Comparison of ENCODE assay signal across 8 cellular contexts in genomic region chr17:15966183-15966878, GRCh38. TPM values are rescaled to one million over a fixed set of nuclear protein-coding genes. Genes with fewer than 3 reads are reported as not detected.
DNase-seq lines count a peak whose midpoint lies in the region; ATAC-seq and TF ChIP-seq lines count a peak whose summit lies in the region.

No MANE protein-coding gene starts in this region.

- H3K27ac ChIP-seq in RWPE2 (ENCODE audit: poor library complexity, severe bottlenecking) (peak overlapping the region; percentile 89), heart right ventricle (peak overlapping the region in 8 of 10 donors; percentile 16 to 71 (median 47)), rectal smooth muscle tissue (ENCODE audit: low read depth, low read length) (no peak overlapping the region)

- no peak overlapping the region for H3K9ac ChIP-seq in rectal smooth muscle tissue (ENCODE audit: low read length)

- H3K27me3 ChIP-seq in RWPE2 (ENCODE audit: insufficient read depth, poor library complexity, severe bottlenecking) (no peaks in the 10 kb centered on the region), heart right ventricle (no peaks in the 10 kb centered on the region), rectal smooth muscle tissue (ENCODE audit: control insufficient read depth, insufficient read depth, low read length) (no peaks in the 10 kb centered on the region)

- DNase-seq in HuH-7 (ENCODE audit: low spot score) = peak; percentile 60
- no peak for DNase-seq in RWPE2 (ENCODE audit: low spot score)
- DNase-seq in heart right ventricle = no peak

- no peaks in the 10 kb centered on the region for H3K9me3 ChIP-seq in RWPE2 (ENCODE audit: severe bottlenecking)
- H3K9me3 ChIP-seq in heart right ventricle = no peaks in the 10 kb centered on the region

- 63 to 66% methylated on average over 13 of the region's 13 CpGs for WGBS in heart right ventricle, 2 donors

- ATAC-seq in RWPE2 (ENCODE audit: low read depth) = peak; percentile 40; the same call in 2 of the 3 replicates
- ATAC-seq in heart right ventricle = peak in 6 of 8 donors; percentile 13 to 45 (median 44)
- ATAC-seq in GM21360 (IDR thresholded peaks at IDR 0.05; ENCODE audit: unreplicated experiment) = no peak
- ATAC-seq in HG03460 (IDR thresholded peaks at IDR 0.05; ENCODE audit: unreplicated experiment) = no peak
- no peak for ATAC-seq in HG03439 (IDR thresholded peaks at IDR 0.05; ENCODE audit: unreplicated experiment)
- ATAC-seq in HG02588 (IDR thresholded peaks at IDR 0.05; ENCODE audit: unreplicated experiment) = no peak

- intact Hi-C loops in heart right ventricle (cut with DNase I) = no loop called here

- no peak overlapping the region for H3K4me3 ChIP-seq in RWPE2 (ENCODE audit: severe bottlenecking)
- H3K4me3 ChIP-seq in heart right ventricle = peak overlapping the region in 1 of 10 donors; percentile 18
- peak overlapping the region; percentile 3 for H3K4me3 ChIP-seq in rectal smooth muscle tissue (ENCODE audit: low read length)

- peaks cover 45% of the 10 kb centered on the region for H3K4me1 ChIP-seq in RWPE2 (ENCODE audit: insufficient read depth, poor library complexity, severe bottlenecking)
- peaks cover 0 to 27% (median 12%) of the 10 kb centered on the region in 9 donors for H3K4me1 ChIP-seq in heart right ventricle
- no peaks in the 10 kb centered on the region for H3K4me1 ChIP-seq in rectal smooth muscle tissue (ENCODE audit: control insufficient read depth, insufficient read depth, low read length)

- H3K36me3 ChIP-seq in RWPE2 (ENCODE audit: low read depth) (peaks cover 12% of the 10 kb centered on the region), heart right ventricle (no peaks in the 10 kb centered on the region), rectal smooth muscle tissue (ENCODE audit: control insufficient read depth, insufficient read depth, low read length) (no peaks in the 10 kb centered on the region)

- TF ChIP-seq CTCF in RWPE2 (IDR thresholded peaks at IDR 0.05; ENCODE audit: poor library complexity, severe bottlenecking) (no peak), heart right ventricle (IDR thresholded peaks at IDR 0.05) (no peak)

RNA-seq across cellular contexts. Expression of gene ADORA2B, which starts 21.4 kb away (rescaled TPM):
- 1 to 10 TPM in 2 of 10 donors, under 1 TPM in 8; 0.18 to 2.0 (median 0.64) TPM for total RNA-seq in heart right ventricle
- polyA plus RNA-seq in heart right ventricle = under 1 TPM; 0.59 to 0.67 TPM

RNA-seq across cellular contexts. Expression of gene ZSWIM7, which starts 33.2 kb away (rescaled TPM):
- total RNA-seq in heart right ventricle = 10 to 100 TPM; 28.5 to 41.8 (median 34.1) TPM
- polyA plus RNA-seq in heart right ventricle = 10 to 100 TPM; 33.3 to 50.7 TPM

RNA-seq across cellular contexts. Expression of gene TTC19, which starts 33.3 kb away (rescaled TPM):
- 10 to 100 TPM; 25.1 to 41.1 (median 28.2) TPM for total RNA-seq in heart right ventricle
- polyA plus RNA-seq in heart right ventricle = 10 to 100 TPM; 10.8 to 19.4 TPM

Comparison
In these comparisons a context has a peak if more than half of its experiments do, and no peak if none do; other contexts are left out.
1. ATAC-seq: peak in RWPE2 (single experiment) and heart right ventricle (6 of 8); none in GM21360 (single experiment), HG03460 (single experiment), HG03439 (single experiment) and HG02588 (single experiment).